ENCODE assay signal across 11 cellular contexts in the genomic region with DNA sequence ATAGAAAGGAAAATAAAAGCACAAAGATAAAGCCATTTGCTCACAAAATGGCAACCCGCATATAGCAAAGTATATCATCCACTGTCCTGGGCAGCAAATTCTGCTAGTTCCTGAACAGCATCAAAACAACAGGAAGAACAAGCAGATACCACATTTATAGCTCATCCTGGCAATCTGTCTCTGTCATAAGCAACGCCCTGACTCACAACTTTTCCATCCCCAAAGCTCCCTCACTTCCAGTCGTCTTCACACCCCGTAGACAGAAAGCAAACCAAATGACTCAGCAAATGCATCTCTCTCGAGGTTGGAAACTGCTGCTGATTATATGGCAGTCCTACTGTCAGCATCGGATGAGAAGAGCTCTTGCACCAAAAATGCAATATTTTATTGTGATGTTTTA.
A peak's percentile ranks its signal among the peaks of the same experiment; 100 is the strongest.
DNase-seq lines count a peak whose midpoint lies in the region; ATAC-seq, FAIRE-seq and TF ChIP-seq lines count a peak whose summit lies in the region.
"Had no signal": no experiment of that assay in that cellular context is flagged by ENCODE, and none has a peak within 500 bp of the region (broad histone marks: within the 10 kb centered on the region; RNA-seq: fewer than 3 reads in every experiment).

No MANE protein-coding gene starts in this region.

- peak overlapping the region; percentile 46 for H3K27ac Mint-ChIP-seq in activated naive CD8-positive, alpha-beta T cell treated with anti-CD3 and anti-CD28 coated beads for 36 hours

- no peak overlapping the region for H3K9ac ChIP-seq in HepG2 (ENCODE audit: insufficient read depth, low read depth, low read length)

- no peaks in the 10 kb centered on the region for H3K4me1 ChIP-seq in HepG2 (ENCODE audit: insufficient read depth, low read length)

- no peak for TF ChIP-seq POLR2A in HepG2 (IDR thresholded peaks at IDR 0.05; ENCODE audit: insufficient read depth in 1 of 2, low read depth in 2 of 2, low read length in 2 of 2)

- no peaks in the 10 kb centered on the region for H3K9me3 ChIP-seq in HepG2 (ENCODE audit: low read length)
- H3K9me3 ChIP-seq: thoracic aorta had no signal

- DNase-seq in AG08396 (ENCODE audit: low spot score) (peak; percentile 36), HS-27A (ENCODE audit: low read depth) (peak; percentile 56), HepG2 (ENCODE audit: low spot score) (peak; percentile 6), COLO829 (ENCODE audit: low spot score) (no peak), NCI-H524 (lab: John Stamatoyannopoulos, UW) (no peak)
- DNase-seq in activated naive CD8-positive, alpha-beta T cell treated with anti-CD3 and anti-CD28 coated beads for 36 hours, result peak; percentile 42
- DNase-seq: cerebellar nuclear complex had no signal

- H3K36me3 Mint-ChIP-seq in activated naive CD8-positive, alpha-beta T cell treated with anti-CD3 and anti-CD28 coated beads for 36 hours, result peaks cover 19% of the 10 kb centered on the region

- H3K79me2 ChIP-seq in HepG2 (ENCODE audit: insufficient read depth, low read length), result no peaks in the 10 kb centered on the region

- no peak overlapping the region for H3K4me3 Mint-ChIP-seq in activated naive CD8-positive, alpha-beta T cell treated with anti-CD3 and anti-CD28 coated beads for 36 hours

- no peak overlapping the region for H3K4me2 ChIP-seq in HepG2 (ENCODE audit: low read depth, low read length)

- TF ChIP-seq EP300 in HepG2 (IDR thresholded peaks at IDR 0.05; ENCODE audit: low read depth in 2 of 2, low read length in 2 of 2) (no peak), HepG2 (CRISPR knock-in tag; IDR thresholded peaks at IDR 0.05; ENCODE audit: borderline replicate concordance) (no peak)

- H3K27ac ChIP-seq in HepG2 (ENCODE audit: extremely low read length, insufficient read depth, low read length), result no peak overlapping the region
- H3K27ac ChIP-seq: thoracic aorta had no signal

- BruUV-seq in HepG2 (replicated peaks; lab: Mats Ljungman, UMichigan), result no TSS peak

- no peaks in the 10 kb centered on the region for H3K27me3 Mint-ChIP-seq in activated naive CD8-positive, alpha-beta T cell treated with anti-CD3 and anti-CD28 coated beads for 36 hours

- H3K36me3 ChIP-seq in HepG2 (replicated peaks in 1 of 2; ENCODE audit: control insufficient read depth in 1 of 2, insufficient read depth in 2 of 2, low read length in 2 of 2), result no peaks in the 10 kb centered on the region
- H3K36me3 ChIP-seq: thoracic aorta had no signal

- ATAC-seq in HepG2, result no peak
- ATAC-seq in HG03135 (IDR thresholded peaks at IDR 0.05; ENCODE audit: unreplicated experiment), result no peak
- ATAC-seq in HG02678 (IDR thresholded peaks at IDR 0.05; ENCODE audit: unreplicated experiment), result no peak
- ATAC-seq: Right ventricle myocardium inferior had no signal

- POLR2A ChIA-PET in HepG2 (lab: Yijun Ruan, JAX), result no interaction called here

- WGBS in HepG2 (ENCODE audit: low lambda C conversion rate), result 9% methylated on average over 6 of the region's 6 CpGs

- H3K4me1 Mint-ChIP-seq in activated naive CD8-positive, alpha-beta T cell treated with anti-CD3 and anti-CD28 coated beads for 36 hours, result peaks cover 18% of the 10 kb centered on the region

- H3K27me3 ChIP-seq in HepG2 (ENCODE audit: control insufficient read depth in 1 of 2, insufficient read depth in 2 of 2, low read length in 2 of 2), result peaks cover 0 to 2% of the 10 kb centered on the region in 2 experiments; a peak in 3 of 5 replicates

- peaks cover 4% of the 10 kb centered on the region for H3K9me3 Mint-ChIP-seq in activated naive CD8-positive, alpha-beta T cell treated with anti-CD3 and anti-CD28 coated beads for 36 hours

- no peak for FAIRE-seq in HepG2 (lab: Jason Lieb, UNC)

- intact Hi-C loops in HepG2 (cut with micrococcal nuclease; ENCODE audit: unreplicated experiment), result no loop called here

- no peaks in the 10 kb centered on the region for H4K20me1 ChIP-seq in HepG2 (ENCODE audit: insufficient read depth, low read length)

- in situ Hi-C loops in HepG2 (cut with HindIII; ENCODE audit: extremely low pct_ligation_motif_present, low pct_unique_long_range_greater_than_20kb), result no loop called here

- H2AFZ ChIP-seq in HepG2 (ENCODE audit: low read length), result no peak overlapping the region

- no peak for TF ChIP-seq RAD21 in HepG2 (CRISPR knock-in tag; IDR thresholded peaks at IDR 0.05)

- CTCF ChIA-PET in HepG2 (lab: Yijun Ruan, JAX; ENCODE audit: low intra/inter-chr PET ratio, low total read pairs), result no interaction called here

- TF ChIP-seq CTCF in HepG2 (CRISPR knock-in tag; IDR thresholded peaks at IDR 0.05), result no peak

- no peak overlapping the region for H3K4me3 ChIP-seq in HepG2 (replicated peaks in 1 of 3; ENCODE audit: insufficient read depth in 1 of 3, low read depth in 2 of 3, low read length in 3 of 3)
- H3K4me3 ChIP-seq: thoracic aorta had no signal

TF ChIP-seq in HepG2, 621 proteins besides CTCF, POLR2A, EP300 and RAD21:
- peak; percentile 64; the same call in 1 of the 2 replicates for TF ChIP-seq NFE2L2 (IDR thresholded peaks at IDR 0.05; ENCODE audit: low read length)
- TF ChIP-seq MAFF (IDR thresholded peaks at IDR 0.05; ENCODE audit: low read depth, low read length), result 0 out of 2 replicates have a peak, but pooled peaks have one; percentile 31
- TF ChIP-seq HDAC1 (CRISPR knock-in tag; IDR thresholded peaks at IDR 0.05), result no peak
- peak; percentile 16 to 33; a peak in 2 of 4 replicates for TF ChIP-seq MAFK (conservative IDR thresholded peaks at IDR 0.05 in 1 of 2, IDR thresholded peaks at IDR 0.05 in 1 of 2; ENCODE audit: low read length in 2 of 2)
- TF ChIP-seq ZNF207 (IDR thresholded peaks at IDR 0.05; ENCODE audit: borderline replicate concordance), result no peak
- no peak for TF ChIP-seq ZFY (CRISPR knock-in tag; IDR thresholded peaks at IDR 0.05)
- TF ChIP-seq SETDB1 (CRISPR knock-in tag; IDR thresholded peaks at IDR 0.05; ENCODE audit: borderline replicate concordance), result no peak
- TF ChIP-seq, protein P1, sequence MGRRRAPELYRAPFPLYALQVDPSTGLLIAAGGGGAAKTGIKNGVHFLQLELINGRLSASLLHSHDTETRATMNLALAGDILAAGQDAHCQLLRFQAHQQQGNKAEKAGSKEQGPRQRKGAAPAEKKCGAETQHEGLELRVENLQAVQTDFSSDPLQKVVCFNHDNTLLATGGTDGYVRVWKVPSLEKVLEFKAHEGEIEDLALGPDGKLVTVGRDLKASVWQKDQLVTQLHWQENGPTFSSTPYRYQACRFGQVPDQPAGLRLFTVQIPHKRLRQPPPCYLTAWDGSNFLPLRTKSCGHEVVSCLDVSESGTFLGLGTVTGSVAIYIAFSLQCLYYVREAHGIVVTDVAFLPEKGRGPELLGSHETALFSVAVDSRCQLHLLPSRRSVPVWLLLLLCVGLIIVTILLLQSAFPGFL (CRISPR knock-in tag; IDR thresholded peaks at IDR 0.05), result no peak
- TF ChIP-seq FOSL2 (CRISPR knock-in tag; IDR thresholded peaks at IDR 0.05), result 0 out of 2 replicates have a peak, but pooled peaks have one; percentile 12
TF ChIP-seq in HepG2: peak in this region for 4.

Comparison
In these comparisons a context has a peak if more than half of its experiments do, and no peak if none do; other contexts are left out.
1. DNase-seq: peak in AG08396 (single experiment), HS-27A (single experiment), activated naive CD8-positive, alpha-beta T cell treated with anti-CD3 and anti-CD28 coated beads for 36 hours (single experiment) and HepG2 (single experiment); none in COLO829 (single experiment) and NCI-H524 (0 of 2).